In the genomic region with DNA sequence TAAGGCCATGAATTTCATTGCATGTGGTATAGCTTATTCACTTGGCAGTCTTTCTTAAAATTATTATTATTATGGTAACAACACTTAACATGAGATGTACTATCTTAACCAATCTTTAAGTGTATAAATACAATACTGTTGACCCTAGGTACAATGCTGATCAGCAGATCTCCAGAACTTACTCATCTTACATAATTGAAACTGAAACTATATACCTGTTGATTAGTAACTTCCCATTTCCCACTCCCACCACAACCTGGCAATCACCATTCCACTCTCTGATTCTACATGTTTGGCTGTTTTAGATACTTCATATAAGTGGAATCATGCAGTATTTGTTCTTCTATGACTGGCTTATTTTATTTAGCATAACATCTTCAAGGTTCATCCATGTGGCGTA, we compare ENCODE assay signal across 13 cellular contexts.
"Had no signal": no experiment of that assay in that cellular context is flagged by ENCODE, and none has a peak within 500 bp of the region (broad histone marks: within the 10 kb centered on the region; RNA-seq: fewer than 3 reads in every experiment).

No MANE protein-coding gene starts in this region.

- ATAC-seq: sciatic nerve had no signal

- DNase-seq: activated B cell treated with CpG ODN at 0.5 μM for 24 hours; activated CD4-positive, alpha-beta T cell treated with anti-CD3 and anti-CD28 coated beads for 48 hours; activated naive CD8-positive, alpha-beta T cell treated with anti-CD3 and anti-CD28 coated beads, Interleukin-2, amount 10 ng/mL, durations not matched to agents 7 days and 5 days; brain microvascular endothelial cell; effector CD8-positive, alpha-beta T cell; foreskin fibroblast; left ventricle myocardium inferior; naive B cell; ovary; thyroid gland had no signal

- H3K4me3 ChIP-seq: left ventricle myocardium inferior, neural progenitor cell, ovary, thyroid gland had no signal

- H3K27ac ChIP-seq: brain microvascular endothelial cell, left ventricle myocardium inferior, neural progenitor cell, ovary, thyroid gland had no signal

- FAIRE-seq: endothelial cell of umbilical vein had no signal
